In genomic region chr2:54194761-54195750, GRCh38 we compare ENCODE assay signal across 16 cellular contexts.
"Had no signal": no experiment of that assay in that cellular context is flagged by ENCODE, and none has a peak within 500 bp of the region (broad histone marks: within the 10 kb centered on the region; RNA-seq: fewer than 3 reads in every experiment).

No MANE protein-coding gene starts in this region.

- H3K27ac ChIP-seq: brain microvascular endothelial cell, VCaP had no signal

- DNase-seq: activated CD4-positive, alpha-beta T cell treated with anti-CD3 and anti-CD28 coated beads for 1 hour; activated CD4-positive, alpha-beta T cell treated with anti-CD3 and anti-CD28 coated beads, Interleukin-2, amount 50 U/mL, for 4 hours; activated naive CD4-positive, alpha-beta T cell treated with Interleukin-2 at 50 U/mL for 16 hours; activated T-cell treated with anti-CD3 and anti-CD28 coated beads for 4 hours; anterior cingulate cortex; brain microvascular endothelial cell; cortex of kidney; effector CD8-positive, alpha-beta T cell; foreskin fibroblast; head of caudate nucleus; immature natural killer cell; mesendoderm; natural killer cell; posterior cingulate gyrus had no signal

- H3K36me3 ChIP-seq: brain microvascular endothelial cell had no signal

- ATAC-seq: natural killer cell; stimulated activated effector memory CD8-positive, alpha-beta T cell treated with anti-CD3 and anti-CD28 coated beads, Interleukin-12 subunit alpha, Interleukin-12 subunit beta, amount 100 ng/mL, for 72 hours had no signal

- H3K27me3 ChIP-seq: brain microvascular endothelial cell had no signal
